8 cellular contexts compared by ENCODE assay signal in genomic region chr18:2541925-2542563, GRCh38. TPM values are rescaled to one million over a fixed set of nuclear protein-coding genes. Genes with fewer than 3 reads are reported as not detected.
DNase-seq lines count a peak whose midpoint lies in the region; ATAC-seq and TF ChIP-seq lines count a peak whose summit lies in the region.
"Not testable (repeated sequence)": the region's sequence is repeated elsewhere in the genome, so short reads cannot be mapped to it uniquely, and the experiment has no call there.

No MANE protein-coding gene starts in this region.

- not testable (repeated sequence) for H3K4me1 Mint-ChIP-seq in Caco-2 (ENCODE audit: low read depth, unreplicated experiment)

- H3K4me3 ChIP-seq in Caco-2 (ENCODE audit: low read depth, low read length); stomach: not testable (repeated sequence)

- not testable (repeated sequence) for H3K9me3 ChIP-seq in Caco-2, stomach

- not testable (repeated sequence) for TF ChIP-seq EP300 in stomach (IDR thresholded peaks at IDR 0.05)

- not testable (repeated sequence) for H3K27me3 Mint-ChIP-seq in Caco-2 (ENCODE audit: insufficient read depth, unreplicated experiment)

- not testable (repeated sequence) for H3K27ac Mint-ChIP-seq in Caco-2 (ENCODE audit: unreplicated experiment)

- not testable (repeated sequence) for BruUV-seq in Caco-2 (replicated peaks; lab: Mats Ljungman, UMichigan)

- not testable (repeated sequence) for H3K36me3 ChIP-seq in Caco-2 (ENCODE audit: control insufficient read depth, insufficient read depth, low read length)
- H3K36me3 ChIP-seq in stomach = peaks cover 0 to 20% (median 11%) of the 10 kb centered on the region in 4 donors

- DNase-seq in Caco-2, stomach: not testable (repeated sequence)
- DNase-seq in NCI-H2029 (lab: John Stamatoyannopoulos, UW) (peak; percentile 2), SK-MEL-5 (ENCODE audit: low read depth, low spot score) (peak; percentile 41), dermis blood vessel endothelial cell (peak; percentile 65), kidney tubule cell (ENCODE audit: low spot score) (peak; percentile 55)

- not testable (repeated sequence) for TF ChIP-seq POLR2A in stomach (IDR thresholded peaks at IDR 0.05)

- in situ Hi-C loops in SK-MEL-5 (cut with HindIII; ENCODE audit: low pct_unique_long_range_greater_than_20kb, low sequenced_read_pairs) = not testable (repeated sequence)

- not testable (repeated sequence) for H3K4me3 Mint-ChIP-seq in Caco-2 (ENCODE audit: unreplicated experiment)

- not testable (repeated sequence) for H3K4me1 ChIP-seq in Caco-2, stomach

- H3K27ac ChIP-seq in stomach = not testable (repeated sequence)

- POLR2A ChIA-PET in Caco-2 (lab: Charles Lee) = not testable (repeated sequence)

- CTCF ChIA-PET in Caco-2 (lab: Charles Lee) = interaction anchor here (0.5 to 1.2 kb wide), 15 partner anchors 14 to 878 kb away, joined by 3 to 8 read pairs (median 3); no protein-coding TSS in a partner anchor

- H3K36me3 Mint-ChIP-seq in Caco-2 (ENCODE audit: insufficient read depth, unreplicated experiment) = not testable (repeated sequence)

- intact Hi-C loops in Caco-2 (cut with micrococcal nuclease; ENCODE audit: unreplicated experiment) = loop anchor here (1.0 to 10.0 kb wide), 6 partner anchors 437 to 1677 kb away; no protein-coding TSS in a partner anchor
- intact Hi-C loops in stomach (cut with DNase I; ENCODE audit: low total_unique reads) = loop anchor here (10.0 kb wide), 1 partner anchor 957 kb away; no protein-coding TSS in a partner anchor

- 29 to 80% (median 38%) methylated on average over 1 to 3 of the region's 3 CpGs; no CpG with 5 or more reads in 2 of the 5 donors for WGBS in stomach, 5 donors

- H3K9me3 Mint-ChIP-seq in Caco-2 (ENCODE audit: unreplicated experiment) = not testable (repeated sequence)

- H3K27me3 ChIP-seq in Caco-2 (replicated peaks; ENCODE audit: control insufficient read depth, insufficient read depth, low read length); stomach: not testable (repeated sequence)

- ATAC-seq in GM18907 (IDR thresholded peaks at IDR 0.05; ENCODE audit: unreplicated experiment) (peak; percentile 71), HG03159 (IDR thresholded peaks at IDR 0.05; ENCODE audit: unreplicated experiment) (peak; percentile 67)

- TF ChIP-seq CTCF in Caco-2 (IDR thresholded peaks at IDR 0.05; ENCODE audit: insufficient read depth in 1 of 2, low read depth in 1 of 2, low read length in 1 of 2, severe bottlenecking in 1 of 2, unreplicated experiment in 1 of 2) = peak; percentile 50 to 58
- peak in 4 of 7 experiments; percentile 32 to 57 (median 40) for TF ChIP-seq CTCF in stomach (IDR thresholded peaks at IDR 0.05)

RNA-seq across cellular contexts. Expression of gene METTL4, which starts 29.3 kb away (rescaled TPM):
- 15.0 and 20.1 TPM in 2 replicates for total RNA-seq in Caco-2 (2022)
- total RNA-seq in SK-MEL-5 (2014; rRNA removed; shearing (Covaris generic)) = 5.3 and 7.4 TPM in 2 replicates
- polyA plus RNA-seq in SK-MEL-5 (2015; cell fraction: cytosol; rRNA removed) = 9.2 and 12.7 TPM in 2 replicates
- polyA plus RNA-seq in SK-MEL-5 (2015; cell fraction: nucleus; rRNA removed) = 20.4 and 31.1 TPM in 2 replicates
- 14.3 and 14.8 TPM in 2 replicates for total RNA-seq in dermis blood vessel endothelial cell
- total RNA-seq in stomach = 10 to 100 TPM in 1 of 5 donors, 1 to 10 TPM in 3, under 1 TPM in 1; 0.89 to 17.1 (median 3.5) TPM
- polyA plus RNA-seq in stomach = 1 to 10 TPM; 4.4 to 7.1 (median 5.5) TPM

RNA-seq across cellular contexts. Expression of gene NDC80, which starts 29.3 kb away (rescaled TPM):
- 51.7 and 52.6 TPM in 2 replicates for total RNA-seq in Caco-2 (2022)
- 27.7 and 28.5 TPM in 2 replicates for total RNA-seq in SK-MEL-5 (2014; rRNA removed; shearing (Covaris generic))
- 17.4 and 25.2 TPM in 2 replicates for polyA plus RNA-seq in SK-MEL-5 (2015; cell fraction: cytosol; rRNA removed)
- 31.4 and 41.0 TPM in 2 replicates for polyA plus RNA-seq in SK-MEL-5 (2015; cell fraction: nucleus; rRNA removed)
- 9.0 and 38.6 TPM in 2 replicates for total RNA-seq in dermis blood vessel endothelial cell
- total RNA-seq in stomach = 10 to 100 TPM in 1 of 5 donors, 1 to 10 TPM in 4; 1.4 to 25.7 (median 3.6) TPM
- 1 to 10 TPM; 2.1 to 7.3 (median 3.1) TPM for polyA plus RNA-seq in stomach
